ENCODE assay signal across 16 cellular contexts in genomic region chr9:69178583-69179011, GRCh38. TPM values are rescaled to one million over a fixed set of nuclear protein-coding genes. Genes with fewer than 3 reads are reported as not detected.
DNase-seq lines count a peak whose midpoint lies in the region; ATAC-seq, FAIRE-seq and TF ChIP-seq lines count a peak whose summit lies in the region.
"Had no signal": no experiment of that assay in that cellular context is flagged by ENCODE, and none has a peak within 500 bp of the region (broad histone marks: within the 10 kb centered on the region; RNA-seq: fewer than 3 reads in every experiment).

No MANE protein-coding gene starts in this region.

- CTCF ChIA-PET in A549 (lab: Yijun Ruan, JAX): interaction anchor here (0.7 to 6.3 kb wide), 11 partner anchors 12 to 137 kb away, joined by 3 to 54 read pairs (median 4); no protein-coding TSS in a partner anchor

- H3K9me3 ChIP-seq in A549 (no peaks in the 10 kb centered on the region), kidney (ENCODE audit: control insufficient read depth in 1 of 2, low read length in 2 of 2) (no peaks in the 10 kb centered on the region)
- H3K9me3 ChIP-seq: lower lobe of right lung, neutrophil, Peyer's patch had no signal

- POLR2A ChIA-PET in A549 (lab: Yijun Ruan, JAX): interaction anchor here (0.7 to 1.2 kb wide), 2 partner anchors 57 to 131 kb away, joined by 3 to 4 read pairs; no protein-coding TSS in a partner anchor

- H3K4me3 ChIP-seq in A549 (no peak overlapping the region), kidney (ENCODE audit: low read length in 2 of 2) (peak overlapping the region; percentile 9 to 26)
- no peak overlapping the region for H3K4me3 ChIP-seq in Jurkat, Clone E6-1 (ENCODE audit: low read length)
- H3K4me3 ChIP-seq: lower lobe of right lung, Peyer's patch had no signal

- intact Hi-C loops in kidney (cut with DNase I): no loop called here

- peak; percentile 32 to 67; a peak in 4 of 6 replicates for ATAC-seq in A549
- ATAC-seq in GM18505 (IDR thresholded peaks at IDR 0.05; ENCODE audit: unreplicated experiment): no peak
- no peak for ATAC-seq in HG03039 (IDR thresholded peaks at IDR 0.05; ENCODE audit: unreplicated experiment)
- ATAC-seq: effector memory CD8-positive, alpha-beta T cell; lower lobe of right lung had no signal

- H3K27ac ChIP-seq in A549: peak overlapping the region in 1 of 2 experiments; percentile 20; a peak in 2 of 6 replicates
- H3K27ac ChIP-seq in kidney (ENCODE audit: low read depth in 2 of 2, low read length in 2 of 2): peak overlapping the region in 1 of 2 donors; percentile 38
- H3K27ac ChIP-seq: lower lobe of right lung, neutrophil, Peyer's patch had no signal

- TF ChIP-seq CTCF in A549 (IDR thresholded peaks at IDR 0.05) (no peak), kidney (IDR thresholded peaks at IDR 0.05; ENCODE audit: borderline replicate concordance, extremely low read depth, insufficient read depth) (no peak)

- TF ChIP-seq POLR2A in A549 (IDR thresholded peaks at IDR 0.05; ENCODE audit: low read length) (no peak), GM18505 (IDR thresholded peaks at IDR 0.05; ENCODE audit: borderline replicate concordance, extremely low read depth, insufficient read depth, insufficient read length) (no peak)

- no peak for TF ChIP-seq EP300 in A549 (IDR thresholded peaks at IDR 0.05)

- TF ChIP-seq RAD21 in A549 (conservative IDR thresholded peaks at IDR 0.05 in 1 of 2, IDR thresholded peaks at IDR 0.05 in 1 of 2): no peak

- peaks cover 34% of the 10 kb centered on the region for H3K4me1 ChIP-seq in A549
- H3K4me1 ChIP-seq in kidney (ENCODE audit: control insufficient read depth in 1 of 2, insufficient read depth in 1 of 2, low read depth in 1 of 2, low read length in 2 of 2): peaks cover 5 to 26% of the 10 kb centered on the region in 2 donors

- peak overlapping the region; percentile 38 for H3K4me2 ChIP-seq in A549

- H3K9ac ChIP-seq in kidney (ENCODE audit: low read length in 2 of 2): no peak overlapping the region

- H3K36me3 ChIP-seq in kidney (ENCODE audit: control insufficient read depth in 1 of 2, insufficient read depth in 2 of 2, low read length in 2 of 2): no peaks in the 10 kb centered on the region
- H3K36me3 ChIP-seq: lower lobe of right lung, neutrophil had no signal

- WGBS in A549 (ENCODE audit: missing lambda C conversion rate): 17% methylated on average over 3 of the region's 3 CpGs

- FAIRE-seq in A549 (lab: Jason Lieb, UNC): no peak
- FAIRE-seq in kidney (lab: Jason Lieb, UNC): no peak

- DNase-seq in A549 (ENCODE audit: low read depth in 1 of 2, low spot score in 1 of 2): peak; percentile 21 to 49
- DNase-seq in Jurkat, Clone E6-1 (ENCODE audit: low read depth, low spot score): peak; percentile 48
- peak; percentile 45 for DNase-seq in astrocyte of the hippocampus (ENCODE audit: low read depth, low spot score)
- no peak for DNase-seq in kidney
- no peak for DNase-seq in NCI-H2227 (lab: John Stamatoyannopoulos, UW; ENCODE audit: unreplicated experiment)
- DNase-seq in NCI-H1105 treated with DMSO at 0.1 percent for 48 hours (lab: John Stamatoyannopoulos, UW): no peak
- DNase-seq: amniotic stem cell; effector memory CD8-positive, alpha-beta T cell; head of caudate nucleus; lower lobe of right lung; NCI-H2107; stimulated activated CD4-positive, alpha-beta T cell treated with anti-CD3 and anti-CD28 coated beads, Interleukin-12 subunit alpha, Interleukin-12 subunit beta, amount 100 ng/mL, for 4 hours had no signal

TF ChIP-seq in A549, 52 proteins besides CTCF, POLR2A, EP300 and RAD21:
- TF ChIP-seq HOXA7 (CRISPR knock-in tag; IDR thresholded peaks at IDR 0.05) (no peak), HMGXB4 (CRISPR knock-in tag; IDR thresholded peaks at IDR 0.05; ENCODE audit: borderline replicate concordance) (no peak), PBX3 (IDR thresholded peaks at IDR 0.05) (no peak), RFX5 (IDR thresholded peaks at IDR 0.05) (no peak), ELK1 (IDR thresholded peaks at IDR 0.05; ENCODE audit: low read depth, low read length) (no peak), EHF (CRISPR knock-in tag; IDR thresholded peaks at IDR 0.05) (no peak), CBX2 (IDR thresholded peaks at IDR 0.05; ENCODE audit: borderline replicate concordance, low read depth) (no peak), CEBPB (IDR thresholded peaks at IDR 0.05) (no peak), SMC3 (IDR thresholded peaks at IDR 0.05) (no peak), HOXB13 (CRISPR knock-in tag; IDR thresholded peaks at IDR 0.05; ENCODE audit: low read depth) (no peak), JUNB (IDR thresholded peaks at IDR 0.05) (0 out of 2 replicates have a peak, but pooled peaks have one; percentile 21), E2F6 (IDR thresholded peaks at IDR 0.05; ENCODE audit: borderline replicate concordance, low read depth) (no peak), ATOH8 (CRISPR knock-in tag; IDR thresholded peaks at IDR 0.05; ENCODE audit: low read depth) (no peak), RNF2 (IDR thresholded peaks at IDR 0.05; ENCODE audit: borderline replicate concordance, low read depth) (no peak), HES2 (IDR thresholded peaks at IDR 0.05) (no peak), FOSL2 (IDR thresholded peaks at IDR 0.05) (no peak), FOSL2 (CRISPR knock-in tag; IDR thresholded peaks at IDR 0.05) (0 out of 2 replicates have a peak, but pooled peaks have one; percentile 23), PHF8 (IDR thresholded peaks at IDR 0.05; ENCODE audit: borderline replicate concordance, low read depth) (no peak), HEYL (CRISPR knock-in tag; IDR thresholded peaks at IDR 0.05) (no peak), GATA3 (IDR thresholded peaks at IDR 0.05; ENCODE audit: borderline replicate concordance) (peak; percentile 76)

RNA-seq across cellular contexts. Expression of gene TJP2, which starts 4.5 kb away (rescaled TPM):
- polyA plus RNA-seq in A549 (2011; rRNA removed): 3.6 and 4.4 TPM in 2 replicates
- 1.2 and 1.6 TPM in 2 replicates for polyA plus RNA-seq in A549 (2012; cell fraction: cytosol; rRNA removed)
- 3.9 and 5.0 TPM in 2 replicates for polyA plus RNA-seq in A549 (2012; cell fraction: nucleus; rRNA removed)
- 1.7 to 2.1 TPM (median 2.1 TPM) in 3 replicates for polyA plus RNA-seq in A549 (2017; fragmentation: RNase III; extraction: RNeasy Plus Mini Kit Qiagen cat#74134 plus additional on column Dnase treatment)
- 1.9 and 3.3 TPM in 2 replicates for polyA minus RNA-seq in A549 (2011; rRNA and poly(A)+ RNA removed)
- 26.2 TPM for polyA plus RNA-seq in Jurkat, Clone E6-1 (2012; ENCODE audit: insufficient read depth, insufficient read length)
- total RNA-seq in kidney: 148 TPM
- polyA plus RNA-seq in kidney (ENCODE audit: insufficient read depth, low read depth, low replicate concordance): 35.9 TPM

Comparison
In these comparisons a context has a peak if more than half of its experiments do, and no peak if none do; other contexts are left out.
1. ATAC-seq: peak in A549 (2 of 2); none in GM18505 (single experiment) and HG03039 (single experiment).
2. DNase-seq: peak in A549 (2 of 2), Jurkat, Clone E6-1 (single experiment) and astrocyte of the hippocampus (single experiment); none in kidney (single experiment), NCI-H2227 (single experiment) and NCI-H1105 treated with DMSO at 0.1 percent for 48 hours (single experiment).
3. H3K4me3 ChIP-seq: peak in kidney (2 of 2); none in A549 (single experiment) and Jurkat, Clone E6-1 (single experiment).